In genomic region chr1:8797230-8797629, GRCh38 we compare ENCODE assay signal across 26 cellular contexts. TPM values are rescaled to one million over a fixed set of nuclear protein-coding genes. Genes with fewer than 3 reads are reported as not detected.
A peak's percentile ranks its signal among the peaks of the same experiment; 100 is the strongest.
DNase-seq lines count a peak whose midpoint lies in the region; ATAC-seq and TF ChIP-seq lines count a peak whose summit lies in the region.
"Had no signal": no experiment of that assay in that cellular context is flagged by ENCODE, and none has a peak within 500 bp of the region (broad histone marks: within the 10 kb centered on the region; RNA-seq: fewer than 3 reads in every experiment).

No MANE protein-coding gene starts in this region.

- WGBS in esophagus squamous epithelium, 2 donors = 42 to 71% methylated on average over 5 of the region's 5 CpGs

- DNase-seq in SK-N-MC (ENCODE audit: low read depth, low spot score) (no peak), esophagus squamous epithelium (lab: John Stamatoyannopoulos, UW) (no peak), renal cortical epithelial cell (ENCODE audit: low read depth) (peak; percentile 48), ACHN (no peak), T-cell (no peak)
- DNase-seq: activated B cell treated with CpG ODN at 0.5 μM for 24 hours; activated CD4-positive, alpha-beta memory T cell treated with anti-CD3 and anti-CD28 coated beads, Interleukin-2, amount 10 ng/mL, durations not matched to agents 7 days and 5 days; activated naive CD4-positive, alpha-beta T cell treated with Interleukin-2 at 50 U/mL for 16 hours; AML-193; amniotic stem cell; caudate nucleus; dermis blood vessel endothelial cell; DND-41; kidney glomerular epithelial cell; mesenchymal stem cell; naive thymus-derived CD4-positive, alpha-beta T cell; NCI-H146; NCI-H526; retina; stimulated activated CD4-positive, alpha-beta T cell treated with anti-CD3 and anti-CD28 coated beads, Interleukin-2, amount 100 ng/mL, for 48 hours; stimulated activated naive B cell treated with anti-CD40 and anti-IgM and Interleukin-4, amounts not matched to agents 10 μg/mL and 1 μg/mL and 100 μg/mL, for 72 hours; T-helper 9 cell had no signal

- H3K9me3 ChIP-seq in HEK293 (ENCODE audit: control insufficient read depth, insufficient read depth, low read depth, low read length) = no peaks in the 10 kb centered on the region
- H3K9me3 ChIP-seq in SK-N-MC (ENCODE audit: low read depth, low read length) = no peaks in the 10 kb centered on the region
- H3K9me3 ChIP-seq in esophagus squamous epithelium = no peaks in the 10 kb centered on the region
- H3K9me3 ChIP-seq: gastroesophageal sphincter, vagina had no signal

- H3K27me3 Mint-ChIP-seq in T-cell = no peaks in the 10 kb centered on the region
- H3K27me3 Mint-ChIP-seq: activated B cell treated with CpG ODN at 0.5 μM for 24 hours; activated CD4-positive, alpha-beta memory T cell treated with anti-CD3 and anti-CD28 coated beads, Interleukin-2, amount 10 ng/mL, durations not matched to agents 7 days and 5 days; naive thymus-derived CD4-positive, alpha-beta T cell; stimulated activated naive B cell treated with anti-CD40 and anti-IgM and Interleukin-4, amounts not matched to agents 10 μg/mL and 1 μg/mL and 100 μg/mL, for 72 hours had no signal

- H3K4me1 Mint-ChIP-seq in T-cell = peaks cover 0 to 6% (median 2%) of the 10 kb centered on the region in 3 donors
- H3K4me1 Mint-ChIP-seq: activated CD4-positive, alpha-beta memory T cell treated with anti-CD3 and anti-CD28 coated beads, Interleukin-2, amount 10 ng/mL, durations not matched to agents 7 days and 5 days had no signal

- no peaks in the 10 kb centered on the region for H3K27me3 ChIP-seq in esophagus squamous epithelium
- H3K27me3 ChIP-seq: gastroesophageal sphincter, vagina had no signal

- no peak overlapping the region for H3K4me3 ChIP-seq in HEK293 (ENCODE audit: low read depth, low read length)
- H3K4me3 ChIP-seq in SK-N-MC = no peak overlapping the region
- no peak overlapping the region for H3K4me3 ChIP-seq in esophagus squamous epithelium
- H3K4me3 ChIP-seq: gastroesophageal sphincter, vagina had no signal

- H3K27ac ChIP-seq in HEK293 (ENCODE audit: extremely low read depth, low read depth, low read length) (no peak overlapping the region), SK-N-MC (peak overlapping the region; percentile 74; the same call in 1 of the 2 replicates), esophagus squamous epithelium (peak overlapping the region in 3 of 4 donors; percentile 61 to 79 (median 71))
- H3K27ac ChIP-seq: vagina had no signal

- ATAC-seq in T-cell (replicated peaks in 1 of 4) (no peak), GM18870 (IDR thresholded peaks at IDR 0.05; ENCODE audit: unreplicated experiment) (no peak)
- ATAC-seq: gastroesophageal sphincter; naive thymus-derived CD4-positive, alpha-beta T cell; stimulated activated naive B cell treated with anti-CD40 and anti-IgM and Interleukin-4, amounts not matched to agents 10 μg/mL and 1 μg/mL and 100 μg/mL, for 72 hours had no signal

- H3K36me3 Mint-ChIP-seq in T-cell = peaks cover 20% of the 10 kb centered on the region

- intact Hi-C loops in esophagus squamous epithelium (cut with DNase I) = no loop called here

- no peak for TF ChIP-seq POLR2A in esophagus squamous epithelium (IDR thresholded peaks at IDR 0.05)

- H3K9ac ChIP-seq in SK-N-MC (ENCODE audit: insufficient read length) = no peak overlapping the region

- H3K27ac Mint-ChIP-seq in T-cell = no peak overlapping the region
- H3K27ac Mint-ChIP-seq: activated B cell treated with CpG ODN at 0.5 μM for 24 hours; activated CD4-positive, alpha-beta memory T cell treated with anti-CD3 and anti-CD28 coated beads, Interleukin-2, amount 10 ng/mL, durations not matched to agents 7 days and 5 days; stimulated activated naive B cell treated with anti-CD40 and anti-IgM and Interleukin-4, amounts not matched to agents 10 μg/mL and 1 μg/mL and 100 μg/mL, for 72 hours had no signal

- no peak overlapping the region for H3K4me3 Mint-ChIP-seq in T-cell
- H3K4me3 Mint-ChIP-seq: activated B cell treated with CpG ODN at 0.5 μM for 24 hours; activated CD4-positive, alpha-beta memory T cell treated with anti-CD3 and anti-CD28 coated beads, Interleukin-2, amount 10 ng/mL, durations not matched to agents 7 days and 5 days; naive thymus-derived CD4-positive, alpha-beta T cell; stimulated activated naive B cell treated with anti-CD40 and anti-IgM and Interleukin-4, amounts not matched to agents 10 μg/mL and 1 μg/mL and 100 μg/mL, for 72 hours had no signal

- H3K36me3 ChIP-seq in HEK293 (ENCODE audit: control insufficient read depth in 2 of 2, insufficient read depth in 1 of 2, low read length in 2 of 2) (no peaks in the 10 kb centered on the region; a peak in 1 of 3 replicates), SK-N-MC (ENCODE audit: insufficient read depth, low read length) (no peaks in the 10 kb centered on the region; the same call in 1 of the 2 replicates), esophagus squamous epithelium (peaks cover 0 to 4% (median 0%) of the 10 kb centered on the region in 3 donors)
- H3K36me3 ChIP-seq: vagina had no signal

- no peaks in the 10 kb centered on the region for H3K9me3 Mint-ChIP-seq in T-cell
- H3K9me3 Mint-ChIP-seq: activated B cell treated with CpG ODN at 0.5 μM for 24 hours; activated CD4-positive, alpha-beta memory T cell treated with anti-CD3 and anti-CD28 coated beads, Interleukin-2, amount 10 ng/mL, durations not matched to agents 7 days and 5 days; naive thymus-derived CD4-positive, alpha-beta T cell; stimulated activated naive B cell treated with anti-CD40 and anti-IgM and Interleukin-4, amounts not matched to agents 10 μg/mL and 1 μg/mL and 100 μg/mL, for 72 hours had no signal

- POLR2A ChIA-PET in HEK293 (lab: Yijun Ruan, JAX) = no interaction called here
- POLR2A ChIA-PET in T-cell (lab: Charles Lee) = no interaction called here

- CTCF ChIA-PET in HEK293 (lab: Yijun Ruan, JAX) (no interaction called here), T-cell (lab: Charles Lee) (no interaction called here)

- TF ChIP-seq CTCF in HEK293 (tag by site-specific recombination; IDR thresholded peaks at IDR 0.05) (no peak), esophagus squamous epithelium (IDR thresholded peaks at IDR 0.05) (no peak)

- no peaks in the 10 kb centered on the region for H3K4me1 ChIP-seq in HEK293 (ENCODE audit: control insufficient read depth, insufficient read depth, low read length)
- peaks cover 0 to 26% (median 6%) of the 10 kb centered on the region in 3 donors for H3K4me1 ChIP-seq in esophagus squamous epithelium
- H3K4me1 ChIP-seq: vagina had no signal

- in situ Hi-C loops in ACHN (cut with HindIII; ENCODE audit: low pct_ligation_motif_present, low pct_unique_long_range_greater_than_20kb, low sequenced_read_pairs) = no loop called here

TF ChIP-seq in HEK293, 187 proteins besides CTCF, POLR2A, EP300 and RAD21:
- TF ChIP-seq ZBTB48 (tag by site-specific recombination; IDR thresholded peaks at IDR 0.05) (no peak), GLI4 (tag by site-specific recombination; IDR thresholded peaks at IDR 0.05) (no peak), ELK4 (IDR thresholded peaks at IDR 0.05; ENCODE audit: borderline replicate concordance, low read depth, low read length) (no peak)
- TF ChIP-seq, protein P1, sequence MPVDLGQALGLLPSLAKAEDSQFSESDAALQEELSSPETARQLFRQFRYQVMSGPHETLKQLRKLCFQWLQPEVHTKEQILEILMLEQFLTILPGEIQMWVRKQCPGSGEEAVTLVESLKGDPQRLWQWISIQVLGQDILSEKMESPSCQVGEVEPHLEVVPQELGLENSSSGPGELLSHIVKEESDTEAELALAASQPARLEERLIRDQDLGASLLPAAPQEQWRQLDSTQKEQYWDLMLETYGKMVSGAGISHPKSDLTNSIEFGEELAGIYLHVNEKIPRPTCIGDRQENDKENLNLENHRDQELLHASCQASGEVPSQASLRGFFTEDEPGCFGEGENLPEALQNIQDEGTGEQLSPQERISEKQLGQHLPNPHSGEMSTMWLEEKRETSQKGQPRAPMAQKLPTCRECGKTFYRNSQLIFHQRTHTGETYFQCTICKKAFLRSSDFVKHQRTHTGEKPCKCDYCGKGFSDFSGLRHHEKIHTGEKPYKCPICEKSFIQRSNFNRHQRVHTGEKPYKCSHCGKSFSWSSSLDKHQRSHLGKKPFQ (tag by site-specific recombination; IDR thresholded peaks at IDR 0.05) = 0 out of 2 replicates have a peak, but pooled peaks have one; percentile 41

RNA-seq across cellular contexts. Expression of gene RERE, which starts 20.2 kb away (rescaled TPM):
- total RNA-seq in esophagus squamous epithelium (10 to 100 TPM; 27.5 to 56.6 (median 32.1) TPM), renal cortical epithelial cell (8.2 and 57.8 TPM in 2 replicates), T-cell (100 to 1,000 TPM in 3 of 5 donors, 10 to 100 TPM in 2; 85.1 to 116 (median 103) TPM)
